In genomic region chr19:47447470-47448359, GRCh38 we compare ENCODE assay signal across 8 cellular contexts. TPM values are rescaled to one million over a fixed set of nuclear protein-coding genes. Genes with fewer than 3 reads are reported as not detected.
DNase-seq lines count a peak whose midpoint lies in the region; ATAC-seq, FAIRE-seq and TF ChIP-seq lines count a peak whose summit lies in the region.

No MANE protein-coding gene starts in this region.

- peak overlapping the region; percentile 73 for H3K27ac ChIP-seq in 22Rv1
- H3K27ac ChIP-seq in WERI-Rb-1 = no peak overlapping the region
- no peak overlapping the region for H3K27ac ChIP-seq in left lung

- ATAC-seq in left lung (peak; percentile 76), HG03521 (IDR thresholded peaks at IDR 0.05; ENCODE audit: unreplicated experiment) (no peak)

- H3K4me3 ChIP-seq in WERI-Rb-1 (ENCODE audit: low read depth, low read length) (no peak overlapping the region), left lung (no peak overlapping the region)

- no peak for TF ChIP-seq CTCF in 22Rv1 (IDR thresholded peaks at IDR 0.05)
- no peak for TF ChIP-seq CTCF in WERI-Rb-1 (IDR thresholded peaks at IDR 0.05; ENCODE audit: low read depth, low read length)
- TF ChIP-seq CTCF in left lung (IDR thresholded peaks at IDR 0.05) = no peak

- DNase-seq in HTR-8/SVneo (ENCODE audit: insufficient read length, low spot score) = peak; percentile 32
- DNase-seq in WERI-Rb-1 = peak; percentile 39
- peak; percentile 75 for DNase-seq in cerebellar cortex (ENCODE audit: low spot score)
- DNase-seq in left lung = no peak
- DNase-seq in stimulated activated CD8-positive, alpha-beta memory T cell treated with anti-CD3 and anti-CD28 coated beads, Interleukin-7, amount 100 ng/mL, for 48 hours (ENCODE audit: extremely low read depth in 1 of 2, low read depth in 1 of 2) = peak; percentile 44 to 49
- DNase-seq in hippocampal formation (lab: John Stamatoyannopoulos, UW) = no peak

- H3K4me1 ChIP-seq in left lung = peaks cover 4 to 24% of the 10 kb centered on the region in 2 donors

- FAIRE-seq in HTR-8/SVneo (lab: Jason Lieb, UNC) = no peak

- H3K9me3 ChIP-seq in WERI-Rb-1 (ENCODE audit: severe bottlenecking) (no peaks in the 10 kb centered on the region), left lung (peaks cover 0 to 3% of the 10 kb centered on the region in 2 donors)

- no peaks in the 10 kb centered on the region for H3K27me3 ChIP-seq in WERI-Rb-1 (ENCODE audit: insufficient read depth, low read depth, severe bottlenecking)
- H3K27me3 ChIP-seq in left lung = peaks cover 47 to 95% of the 10 kb centered on the region in 2 donors

- intact Hi-C loops in left lung (cut with DNase I) = no loop called here

- H3K36me3 ChIP-seq in WERI-Rb-1 (peaks cover 26% of the 10 kb centered on the region), left lung (no peaks in the 10 kb centered on the region)

RNA-seq across cellular contexts. Expression of gene SLC8A2, which starts 24.0 kb away (rescaled TPM):
- under 1 TPM in 1 of 2 donors, not detected in 1; 0.06 TPM for total RNA-seq in left lung

RNA-seq across cellular contexts. Expression of gene MEIS3, which starts 28.4 kb away (rescaled TPM):
- total RNA-seq in left lung = 10 to 100 TPM in 1 of 2 donors, 1 to 10 TPM in 1; 6.7 to 11.8 TPM

RNA-seq across cellular contexts. Expression of gene KPTN, which starts 36.3 kb away (rescaled TPM):
- 10 to 100 TPM; 12.0 to 12.3 TPM for total RNA-seq in left lung

Comparison
In these comparisons a context has a peak if more than half of its experiments do, and no peak if none do; other contexts are left out.
1. DNase-seq: peak in HTR-8/SVneo (single experiment), WERI-Rb-1 (single experiment), cerebellar cortex (single experiment) and stimulated activated CD8-positive, alpha-beta memory T cell treated with anti-CD3 and anti-CD28 coated beads, Interleukin-7, amount 100 ng/mL, for 48 hours (2 of 2); none in left lung (0 of 2) and hippocampal formation (0 of 2).